ENCODE assay signal across 17 cellular contexts in the genomic region with DNA sequence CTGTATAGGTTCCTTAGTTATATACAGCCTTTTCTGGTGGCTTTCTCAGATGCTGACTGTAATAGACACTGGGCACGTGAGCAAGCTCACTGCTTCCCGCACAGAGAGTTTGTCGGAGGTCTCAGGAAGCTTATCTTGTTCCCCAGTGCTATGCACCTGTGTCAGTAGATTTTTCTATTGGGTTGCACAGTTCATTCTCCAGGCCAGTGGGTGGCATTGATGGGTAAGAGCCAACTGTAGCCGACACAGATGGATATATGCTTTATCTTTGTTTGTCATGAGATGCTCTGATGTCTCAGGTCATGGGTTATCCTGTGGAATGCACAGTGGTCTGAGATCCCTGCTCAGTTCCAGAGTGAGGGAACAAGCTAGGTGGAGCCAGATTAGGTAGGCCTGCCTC.
"Had no signal": no experiment of that assay in that cellular context is flagged by ENCODE, and none has a peak within 500 bp of the region (broad histone marks: within the 10 kb centered on the region; RNA-seq: fewer than 3 reads in every experiment).

No MANE protein-coding gene starts in this region.

- DNase-seq: dermis blood vessel endothelial cell; dorsolateral prefrontal cortex; effector CD4-positive, alpha-beta T cell; effector memory CD4-positive, alpha-beta T cell; foreskin keratinocyte; heart right ventricle; hippocampal formation; left cardiac atrium; left lung; left ventricle myocardium superior; lower lobe of right lung; mesenchymal stem cell; mucosa of descending colon; naive B cell had no signal

- H3K4me1 ChIP-seq: esophagus muscularis mucosa, foreskin keratinocyte, gastroesophageal sphincter, heart right ventricle, left lung, lower lobe of right lung had no signal

- H3K36me3 ChIP-seq: esophagus muscularis mucosa, gastroesophageal sphincter, heart right ventricle, left lung, lower lobe of right lung had no signal

- H3K27me3 ChIP-seq: dorsolateral prefrontal cortex, esophagus muscularis mucosa, foreskin keratinocyte, gastroesophageal sphincter, heart right ventricle, left lung had no signal

- H3K9me3 ChIP-seq: lower lobe of right lung had no signal

- H3K27ac ChIP-seq: coronary artery, dorsolateral prefrontal cortex, esophagus muscularis mucosa, foreskin keratinocyte, gastroesophageal sphincter, heart right ventricle, left lung, lower lobe of right lung had no signal

- H3K4me3 ChIP-seq: coronary artery, dorsolateral prefrontal cortex, esophagus muscularis mucosa, gastroesophageal sphincter, heart right ventricle, left lung, lower lobe of right lung, mucosa of descending colon had no signal
